7 cellular contexts compared by ENCODE assay signal in genomic region chr12:54077822-54078221, GRCh38. TPM values are rescaled to one million over a fixed set of nuclear protein-coding genes. Genes with fewer than 3 reads are reported as not detected.
"Had no signal": no experiment of that assay in that cellular context is flagged by ENCODE, and none has a peak within 500 bp of the region (broad histone marks: within the 10 kb centered on the region; RNA-seq: fewer than 3 reads in every experiment).

No MANE protein-coding gene starts in this region.

RNA-seq across cellular contexts. Expression of gene HOXC4, which starts 24.2 kb away (rescaled TPM):
- total RNA-seq: cardiac muscle cell, dermis blood vessel endothelial cell, pulmonary artery endothelial cell, Right ventricle myocardium superior had no signal
- polyA plus RNA-seq: cardiac muscle cell had no signal

RNA-seq across cellular contexts. Expression of gene HOXC5, which starts 45.0 kb away (rescaled TPM):
- total RNA-seq: cardiac muscle cell, dermis blood vessel endothelial cell, heart right ventricle, left cardiac atrium, pulmonary artery endothelial cell, Right ventricle myocardium superior, upper lobe of right lung had no signal
- polyA plus RNA-seq: cardiac muscle cell had no signal

RNA-seq across cellular contexts. Expression of gene HOXC6, which starts 49.6 kb away (rescaled TPM):
- total RNA-seq: cardiac muscle cell, pulmonary artery endothelial cell had no signal
- polyA plus RNA-seq: cardiac muscle cell had no signal
